ENCODE assay signal across 13 cellular contexts in genomic region chr20:42604998-42605970, GRCh38.
"Had no signal": no experiment of that assay in that cellular context is flagged by ENCODE, and none has a peak within 500 bp of the region (broad histone marks: within the 10 kb centered on the region; RNA-seq: fewer than 3 reads in every experiment).

No MANE protein-coding gene starts in this region.

- H3K4me1 Mint-ChIP-seq: activated B cell treated with CpG ODN at 0.5 μM for 24 hours; activated CD4-positive, alpha-beta T cell treated with anti-CD3 and anti-CD28 coated beads, Interleukin-2, amount 10 ng/mL, durations not matched to agents 24 days and 14 days; central memory CD8-positive, alpha-beta T cell; stimulated activated effector memory CD8-positive, alpha-beta T cell treated with anti-CD3 and anti-CD28 coated beads, Interleukin-12 subunit alpha, Interleukin-12 subunit beta, amount 100 ng/mL, for 72 hours had no signal

- H3K4me3 ChIP-seq: adrenal gland, esophagus muscularis mucosa, heart left ventricle, tibial nerve had no signal

- H3K9me3 ChIP-seq: adrenal gland, esophagus muscularis mucosa, heart left ventricle, tibial nerve had no signal

- ATAC-seq: heart left ventricle; right cardiac atrium; stimulated activated effector memory CD8-positive, alpha-beta T cell treated with anti-CD3 and anti-CD28 coated beads, Interleukin-12 subunit alpha, Interleukin-12 subunit beta, amount 100 ng/mL, for 72 hours had no signal

- H3K27me3 Mint-ChIP-seq: activated B cell treated with CpG ODN at 0.5 μM for 24 hours; activated CD4-positive, alpha-beta T cell treated with anti-CD3 and anti-CD28 coated beads, Interleukin-2, amount 10 ng/mL, durations not matched to agents 24 days and 14 days; central memory CD8-positive, alpha-beta T cell had no signal

- H3K36me3 ChIP-seq: adrenal gland, esophagus muscularis mucosa, heart left ventricle, tibial nerve had no signal

- H3K4me3 Mint-ChIP-seq: activated B cell treated with CpG ODN at 0.5 μM for 24 hours; activated CD4-positive, alpha-beta T cell treated with anti-CD3 and anti-CD28 coated beads, Interleukin-2, amount 10 ng/mL, durations not matched to agents 24 days and 14 days; central memory CD8-positive, alpha-beta T cell; stimulated activated effector memory CD8-positive, alpha-beta T cell treated with anti-CD3 and anti-CD28 coated beads, Interleukin-12 subunit alpha, Interleukin-12 subunit beta, amount 100 ng/mL, for 72 hours; T-helper 1 cell treated with Interleukin-12 subunit alpha and Interleukin-12 subunit beta and Interleukin-4 antibody, amounts not matched to agents 30 μg/mL and 1 μg/mL, for 36 hours had no signal

- H3K9me3 Mint-ChIP-seq: activated B cell treated with CpG ODN at 0.5 μM for 24 hours had no signal

- DNase-seq: activated B cell treated with CpG ODN at 0.5 μM for 24 hours; activated CD4-positive, alpha-beta T cell treated with anti-CD3 and anti-CD28 coated beads, Interleukin-2, amount 10 ng/mL, durations not matched to agents 24 days and 14 days; activated naive CD4-positive, alpha-beta T cell treated with anti-CD3 and anti-CD28 coated beads, Interleukin-2, amount 50 U/mL, for 16 hours; activated T-cell treated with anti-CD3 and anti-CD28 coated beads for 4 hours; adrenal gland; heart left ventricle; posterior cingulate gyrus; right cardiac atrium had no signal

- H3K27ac ChIP-seq: adrenal gland, esophagus muscularis mucosa, heart left ventricle, tibial nerve had no signal

- H3K27ac Mint-ChIP-seq: activated B cell treated with CpG ODN at 0.5 μM for 24 hours; activated CD4-positive, alpha-beta T cell treated with anti-CD3 and anti-CD28 coated beads, Interleukin-2, amount 10 ng/mL, durations not matched to agents 24 days and 14 days; stimulated activated effector memory CD8-positive, alpha-beta T cell treated with anti-CD3 and anti-CD28 coated beads, Interleukin-12 subunit alpha, Interleukin-12 subunit beta, amount 100 ng/mL, for 72 hours; T-helper 1 cell treated with Interleukin-12 subunit alpha and Interleukin-12 subunit beta and Interleukin-4 antibody, amounts not matched to agents 30 μg/mL and 1 μg/mL, for 36 hours had no signal

- H3K27me3 ChIP-seq: esophagus muscularis mucosa, heart left ventricle, tibial nerve had no signal

- H3K36me3 Mint-ChIP-seq: stimulated activated effector memory CD8-positive, alpha-beta T cell treated with anti-CD3 and anti-CD28 coated beads, Interleukin-12 subunit alpha, Interleukin-12 subunit beta, amount 100 ng/mL, for 72 hours had no signal

- H3K4me1 ChIP-seq: adrenal gland, esophagus muscularis mucosa, heart left ventricle, tibial nerve had no signal
